In genomic region chr3:72288955-72289707, GRCh38 we compare ENCODE assay signal across 8 cellular contexts.
DNase-seq lines count a peak whose midpoint lies in the region; ATAC-seq and TF ChIP-seq lines count a peak whose summit lies in the region.

No MANE protein-coding gene starts in this region.

- DNase-seq in GM04504 (ENCODE audit: low read depth) (peak; percentile 46), foreskin keratinocyte (peak; percentile 22 to 56), osteoblast (ENCODE audit: insufficient read length, low spot score, missing footprints) (peak; percentile 91), NCI-H1436 (lab: John Stamatoyannopoulos, UW) (no peak)

- H3K9me3 ChIP-seq in osteoblast (ENCODE audit: low read depth, low read length) = no peaks in the 10 kb centered on the region

- H3K4me3 ChIP-seq in osteoblast (ENCODE audit: insufficient read depth, low read length) = peak overlapping the region; percentile 51

- H3K27me3 ChIP-seq in foreskin keratinocyte (peaks cover 30% of the 10 kb centered on the region), osteoblast (ENCODE audit: insufficient read depth, low read length) (peaks cover 70% of the 10 kb centered on the region)

- no peaks in the 10 kb centered on the region for H3K79me2 ChIP-seq in osteoblast (ENCODE audit: insufficient read depth, low read length)

- H3K27ac ChIP-seq in VCaP (peak overlapping the region; percentile 11; the same call in 1 of the 2 replicates), foreskin keratinocyte (no peak overlapping the region), osteoblast (ENCODE audit: low read depth, low read length) (no peak overlapping the region)

- H3K4me1 ChIP-seq in foreskin keratinocyte (peaks cover 5% of the 10 kb centered on the region), osteoblast (ENCODE audit: insufficient read depth, low read length) (peaks cover 13% of the 10 kb centered on the region)

- H3K4me2 ChIP-seq in osteoblast (ENCODE audit: insufficient read depth, low read length) = peak overlapping the region; percentile 47

- no peak for TF ChIP-seq CTCF in VCaP (conservative IDR thresholded peaks at IDR 0.05)
- TF ChIP-seq CTCF in foreskin keratinocyte (conservative IDR thresholded peaks at IDR 0.05) = no peak
- no peak for TF ChIP-seq CTCF in osteoblast (IDR thresholded peaks at IDR 0.05; ENCODE audit: extremely low read depth, low read depth, low read length)

- H2AFZ ChIP-seq in osteoblast (ENCODE audit: low read length) = peak overlapping the region; percentile 40

- no peaks in the 10 kb centered on the region for H4K20me1 ChIP-seq in osteoblast (ENCODE audit: insufficient read depth, low read length)

- ATAC-seq in HG02885 (IDR thresholded peaks at IDR 0.05; ENCODE audit: poor library complexity, unreplicated experiment) (peak; percentile 66), foreskin keratinocyte (peak; percentile 72), GM21619 (IDR thresholded peaks at IDR 0.05; ENCODE audit: unreplicated experiment) (no peak), HG03354 (IDR thresholded peaks at IDR 0.05; ENCODE audit: poor library complexity, severe bottlenecking, unreplicated experiment) (no peak)

- H3K36me3 ChIP-seq in osteoblast (ENCODE audit: insufficient read depth, low read length) = no peaks in the 10 kb centered on the region

Comparison
In these comparisons a context has a peak if more than half of its experiments do, and no peak if none do; other contexts are left out.
1. ATAC-seq: peak in HG02885 (single experiment) and foreskin keratinocyte (single experiment); none in GM21619 (single experiment) and HG03354 (single experiment).